ENCODE assay signal across 26 cellular contexts in genomic region chr12:40184493-40185302, GRCh38. TPM values are rescaled to one million over a fixed set of nuclear protein-coding genes. Genes with fewer than 3 reads are reported as not detected.
DNase-seq lines count a peak whose midpoint lies in the region; ATAC-seq and TF ChIP-seq lines count a peak whose summit lies in the region.
"Had no signal": no experiment of that assay in that cellular context is flagged by ENCODE, and none has a peak within 500 bp of the region (broad histone marks: within the 10 kb centered on the region; RNA-seq: fewer than 3 reads in every experiment).

No MANE protein-coding gene starts in this region.

- H3K36me3 ChIP-seq in left lung (no peaks in the 10 kb centered on the region), lower lobe of right lung (no peaks in the 10 kb centered on the region), GM23248 (ENCODE audit: low read depth) (no peaks in the 10 kb centered on the region)
- H3K36me3 ChIP-seq: BE2C, BLaER1 had no signal

- H3K9me3 ChIP-seq in left lung: peaks cover 0 to 18% of the 10 kb centered on the region in 2 donors
- H3K9me3 ChIP-seq in lower lobe of right lung: no peaks in the 10 kb centered on the region
- H3K9me3 ChIP-seq in GM23248 (ENCODE audit: low read depth): no peaks in the 10 kb centered on the region
- H3K9me3 ChIP-seq: BE2C had no signal

- peaks cover 0 to 6% of the 10 kb centered on the region in 2 donors for H3K4me1 ChIP-seq in left lung
- no peaks in the 10 kb centered on the region for H3K4me1 ChIP-seq in lower lobe of right lung
- no peaks in the 10 kb centered on the region for H3K4me1 ChIP-seq in GM23248 (ENCODE audit: insufficient read depth)
- H3K4me1 ChIP-seq: BE2C had no signal

- H3K4me3 ChIP-seq in left lung (no peak overlapping the region), lower lobe of right lung (no peak overlapping the region), GM23248 (no peak overlapping the region)
- H3K4me3 ChIP-seq: BLaER1, GM12878 had no signal

- no peak for DNase-seq in left lung
- no peak for DNase-seq in lower lobe of right lung
- DNase-seq in activated CD4-positive, alpha-beta T cell treated with anti-CD3 and anti-CD28 coated beads for 36 hours: no peak
- DNase-seq in GM23248: no peak
- no peak for DNase-seq in T-cell
- DNase-seq: 8988T; ACHN; BE2C; C1 segment of cervical spinal cord; CD4-positive, alpha-beta memory T cell; CD4-positive, CD25-positive, alpha-beta regulatory T cell; CD8-positive, alpha-beta memory T cell; COR-L47; DMS 273 treated with DMSO at 0.1 percent for 48 hours; DMS153; DMS53; DMS79; DND-41; EL; GDM1 had no signal

- H3K9me3 Mint-ChIP-seq in stimulated activated memory B cell treated with anti-CD40 and anti-IgM and Interleukin-4, amounts not matched to agents 10 μg/mL and 1 μg/mL and 100 μg/mL, for 72 hours: peaks cover 9% of the 10 kb centered on the region
- peaks cover 3% of the 10 kb centered on the region for H3K9me3 Mint-ChIP-seq in activated CD4-positive, alpha-beta T cell treated with anti-CD3 and anti-CD28 coated beads for 36 hours (ENCODE audit: low read depth)
- H3K9me3 Mint-ChIP-seq in T-cell: peaks cover 3 to 6% (median 5%) of the 10 kb centered on the region in 3 donors

- no peaks in the 10 kb centered on the region for H3K27me3 Mint-ChIP-seq in stimulated activated memory B cell treated with anti-CD40 and anti-IgM and Interleukin-4, amounts not matched to agents 10 μg/mL and 1 μg/mL and 100 μg/mL, for 72 hours
- no peaks in the 10 kb centered on the region for H3K27me3 Mint-ChIP-seq in activated CD4-positive, alpha-beta T cell treated with anti-CD3 and anti-CD28 coated beads for 36 hours
- H3K27me3 Mint-ChIP-seq in T-cell: peaks cover 0 to 4% of the 10 kb centered on the region in 2 donors
- H3K27me3 Mint-ChIP-seq: CD4-positive, alpha-beta memory T cell; CD8-positive, alpha-beta memory T cell had no signal

- POLR2A ChIA-PET in activated CD4-positive, alpha-beta T cell treated with anti-CD3 and anti-CD28 coated beads for 36 hours (lab: Charles Lee): no interaction called here
- POLR2A ChIA-PET in T-cell (lab: Charles Lee): no interaction called here

- no peaks in the 10 kb centered on the region for H4K20me1 ChIP-seq in GM23248 (ENCODE audit: insufficient read depth)
- H4K20me1 ChIP-seq: BLaER1 had no signal

- no peaks in the 10 kb centered on the region for H3F3A ChIP-seq in GM23248 (ENCODE audit: insufficient read depth)

- H3K4me2 ChIP-seq in GM23248 (ENCODE audit: unreplicated experiment): no peak overlapping the region
- H3K4me2 ChIP-seq: BLaER1 had no signal

- no peak overlapping the region for H3K9ac ChIP-seq in GM23248
- H3K9ac ChIP-seq: BLaER1 had no signal

- no peaks in the 10 kb centered on the region for H3K9me2 ChIP-seq in GM23248 (ENCODE audit: insufficient read depth)

- H3K27me3 ChIP-seq in left lung: no peaks in the 10 kb centered on the region
- no peaks in the 10 kb centered on the region for H3K27me3 ChIP-seq in lower lobe of right lung (ENCODE audit: low read depth)
- H3K27me3 ChIP-seq in GM23248 (replicated peaks; ENCODE audit: insufficient read depth): no peaks in the 10 kb centered on the region
- H3K27me3 ChIP-seq: BE2C, BLaER1 had no signal

- no peaks in the 10 kb centered on the region for H3K79me2 ChIP-seq in GM23248 (ENCODE audit: insufficient read depth)

- H2AFZ ChIP-seq in GM23248: no peak overlapping the region

- no peak for TF ChIP-seq POLR2A in GM18505 (IDR thresholded peaks at IDR 0.05; ENCODE audit: borderline replicate concordance, extremely low read depth, insufficient read depth, insufficient read length)

- intact Hi-C loops in left lung (cut with DNase I): no loop called here
- intact Hi-C loops in lower lobe of right lung (cut with DNase I): no loop called here
- intact Hi-C loops in activated CD4-positive, alpha-beta T cell treated with anti-CD3 and anti-CD28 coated beads for 36 hours (cut with DNase I, micrococcal nuclease): no loop called here

- no peaks in the 10 kb centered on the region for H3K4me1 Mint-ChIP-seq in stimulated activated memory B cell treated with anti-CD40 and anti-IgM and Interleukin-4, amounts not matched to agents 10 μg/mL and 1 μg/mL and 100 μg/mL, for 72 hours
- H3K4me1 Mint-ChIP-seq in activated CD4-positive, alpha-beta T cell treated with anti-CD3 and anti-CD28 coated beads for 36 hours: peaks cover 5% of the 10 kb centered on the region
- peaks cover 9 to 12% (median 10%) of the 10 kb centered on the region in 3 donors for H3K4me1 Mint-ChIP-seq in T-cell

- TF ChIP-seq CTCF in left lung (IDR thresholded peaks at IDR 0.05): no peak
- no peak for TF ChIP-seq CTCF in lower lobe of right lung (IDR thresholded peaks at IDR 0.05)

- ATAC-seq in left lung (peak; percentile 83), lower lobe of right lung (peak; percentile 59 to 81), GM18505 (IDR thresholded peaks at IDR 0.05; ENCODE audit: unreplicated experiment) (no peak), T-cell (replicated peaks in 1 of 4) (no peak)
- ATAC-seq in stimulated activated memory B cell treated with anti-CD40 and anti-IgM and Interleukin-4, amounts not matched to agents 10 μg/mL and 1 μg/mL and 100 μg/mL, for 72 hours: no peak
- ATAC-seq in activated CD4-positive, alpha-beta T cell treated with anti-CD3 and anti-CD28 coated beads for 36 hours: no peak
- ATAC-seq: GM12878 had no signal

- in situ Hi-C loops in GM23248 (cut with MboI): loop anchor here (25.0 kb wide), 1 partner anchor 378 kb away; no protein-coding TSS in a partner anchor

- H3K36me3 Mint-ChIP-seq in stimulated activated memory B cell treated with anti-CD40 and anti-IgM and Interleukin-4, amounts not matched to agents 10 μg/mL and 1 μg/mL and 100 μg/mL, for 72 hours: peaks cover 12% of the 10 kb centered on the region
- no peaks in the 10 kb centered on the region for H3K36me3 Mint-ChIP-seq in activated CD4-positive, alpha-beta T cell treated with anti-CD3 and anti-CD28 coated beads for 36 hours (ENCODE audit: low read depth)
- no peaks in the 10 kb centered on the region for H3K36me3 Mint-ChIP-seq in T-cell
- H3K36me3 Mint-ChIP-seq: CD4-positive, CD25-positive, alpha-beta regulatory T cell had no signal

- no peak overlapping the region for H3K4me3 Mint-ChIP-seq in stimulated activated memory B cell treated with anti-CD40 and anti-IgM and Interleukin-4, amounts not matched to agents 10 μg/mL and 1 μg/mL and 100 μg/mL, for 72 hours
- H3K4me3 Mint-ChIP-seq in activated CD4-positive, alpha-beta T cell treated with anti-CD3 and anti-CD28 coated beads for 36 hours: no peak overlapping the region
- no peak overlapping the region for H3K4me3 Mint-ChIP-seq in T-cell
- H3K4me3 Mint-ChIP-seq: CD14-positive monocyte; CD4-positive, alpha-beta memory T cell; CD4-positive, CD25-positive, alpha-beta regulatory T cell; CD8-positive, alpha-beta memory T cell had no signal

- peak overlapping the region; percentile 27 for H3K27ac Mint-ChIP-seq in stimulated activated memory B cell treated with anti-CD40 and anti-IgM and Interleukin-4, amounts not matched to agents 10 μg/mL and 1 μg/mL and 100 μg/mL, for 72 hours
- H3K27ac Mint-ChIP-seq in activated CD4-positive, alpha-beta T cell treated with anti-CD3 and anti-CD28 coated beads for 36 hours: no peak overlapping the region
- H3K27ac Mint-ChIP-seq in T-cell: no peak overlapping the region
- H3K27ac Mint-ChIP-seq: CD14-positive monocyte; CD4-positive, alpha-beta memory T cell; CD4-positive, CD25-positive, alpha-beta regulatory T cell; CD8-positive, alpha-beta memory T cell had no signal

- H3K27ac ChIP-seq in left lung: peak overlapping the region in 1 of 2 donors; percentile 63
- no peak overlapping the region for H3K27ac ChIP-seq in lower lobe of right lung
- H3K27ac ChIP-seq in GM23248: no peak overlapping the region
- H3K27ac ChIP-seq: BLaER1 had no signal

- WGBS in GM23248 (ENCODE audit: low coverage in 1 of 2, low lambda C conversion rate in 2 of 2, missing lambda C conversion rate in 2 of 2), 2 experiments: 66 to 69% methylated on average over 4 of the region's 4 CpGs

- CTCF ChIA-PET in activated CD4-positive, alpha-beta T cell treated with anti-CD3 and anti-CD28 coated beads for 36 hours (lab: Charles Lee): interaction anchor here (1.2 kb wide), 1 partner anchor 18 kb away, joined by 3 read pairs; no protein-coding TSS in a partner anchor
- CTCF ChIA-PET in T-cell (lab: Charles Lee): no interaction called here

RNA-seq across cellular contexts. Expression of gene LRRK2, which starts 40.1 kb away (rescaled TPM):
- total RNA-seq in left lung: 100 to 1,000 TPM; 351 to 515 TPM
- 426 TPM for total RNA-seq in lower lobe of right lung
- not detected for total RNA-seq in activated CD4-positive, alpha-beta T cell treated with anti-CD3 and anti-CD28 coated beads for 36 hours
- 7.0 and 17.1 TPM in 2 replicates for total RNA-seq in GM23248 (2014; rRNA removed; shearing (Covaris generic))
- polyA plus RNA-seq in GM23248 (2016; fragmentation: Nextera tagmentation; extraction: Ambion mirVana): 1.7 and 1.8 TPM in 2 replicates
- total RNA-seq in T-cell: 1 to 10 TPM in 4 of 5 donors, under 1 TPM in 1; 0.47 to 2.3 (median 1.8) TPM
- total RNA-seq: G401 had no signal
- polyA plus RNA-seq: CD8-positive, alpha-beta memory T cell had no signal

Comparison
In these comparisons a context has a peak if more than half of its experiments do, and no peak if none do; other contexts are left out.
1. ATAC-seq: peak in left lung (single experiment) and lower lobe of right lung (2 of 2); none in stimulated activated memory B cell treated with anti-CD40 and anti-IgM and Interleukin-4, amounts not matched to agents 10 μg/mL and 1 μg/mL and 100 μg/mL, for 72 hours (single experiment), GM18505 (single experiment), activated CD4-positive, alpha-beta T cell treated with anti-CD3 and anti-CD28 coated beads for 36 hours (single experiment) and T-cell (0 of 4).
2. RNA of gene LRRK2, which starts 40.1 kb away (total RNA-seq): 351 to 515 TPM in left lung and 426 TPM in lower lobe of right lung (single experiment); 7.0 to 17.1 TPM in GM23248, 0.47 to 2.3 TPM in T-cell and not detected in activated CD4-positive, alpha-beta T cell treated with anti-CD3 and anti-CD28 coated beads for 36 hours; every median in the first group is over 10 times any median in the second.